ENCODE assay signal across 8 cellular contexts in the genomic region with DNA sequence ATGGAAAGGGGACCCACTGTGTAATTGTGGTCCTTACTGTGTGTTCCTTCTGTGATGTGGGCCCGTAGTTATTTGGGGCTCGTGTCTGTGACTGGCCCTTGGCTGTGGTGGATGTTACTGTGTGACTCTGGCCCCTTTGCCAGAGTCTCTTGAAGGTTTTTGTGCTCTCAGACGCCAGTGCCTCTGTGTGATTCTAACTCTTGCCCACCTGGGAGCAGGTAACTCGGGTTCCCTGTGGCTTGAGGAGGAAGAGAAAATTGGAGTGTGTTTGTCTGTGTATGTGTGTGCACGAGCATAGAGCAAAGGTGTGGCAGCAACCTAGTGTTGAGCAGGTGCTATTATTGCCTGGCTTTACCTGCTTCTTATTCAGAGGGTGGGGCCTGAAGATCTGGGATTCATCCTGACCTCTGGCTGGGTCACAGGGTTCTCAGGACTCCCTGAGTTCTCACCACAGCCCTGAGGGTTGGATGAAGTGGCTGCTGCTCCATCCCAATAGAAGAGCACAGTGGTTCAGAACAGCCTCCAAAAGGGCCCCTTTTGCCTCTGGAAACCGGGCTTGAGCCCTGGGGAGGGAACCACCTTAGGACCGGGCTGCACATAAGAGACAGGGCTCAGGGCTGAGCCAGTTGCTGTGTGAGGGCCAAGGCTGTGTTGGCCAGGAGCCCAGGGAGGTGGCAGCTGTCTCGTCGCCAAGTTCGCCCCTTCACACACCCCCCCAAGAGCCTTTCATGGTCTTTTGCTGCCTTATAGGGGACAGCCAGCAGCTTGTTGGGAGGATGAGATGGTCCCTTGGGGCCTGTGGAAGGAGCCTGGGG. TPM values are rescaled to one million over a fixed set of nuclear protein-coding genes. Genes with fewer than 3 reads are reported as not detected.
A peak's percentile ranks its signal among the peaks of the same experiment; 100 is the strongest.
DNase-seq lines count a peak whose midpoint lies in the region; ATAC-seq, FAIRE-seq and TF ChIP-seq lines count a peak whose summit lies in the region.

No MANE protein-coding gene starts in this region.

- H3K18ac ChIP-seq in H1 (ENCODE audit: extremely low read depth, low read length): no peak overlapping the region

- ATAC-seq in HG02588 (IDR thresholded peaks at IDR 0.05; ENCODE audit: unreplicated experiment): no peak
- ATAC-seq in HG03520 (IDR thresholded peaks at IDR 0.05; ENCODE audit: unreplicated experiment): no peak

- 24% methylated on average over 6 of the region's 10 CpGs; no CpG with 5 or more reads in 1 of the 2 experiments for WGBS in H1 (ENCODE audit: extremely low coverage in 1 of 2, insufficient coverage in 1 of 2, insufficient read length in 1 of 2, insufficient replicate concordance in 2 of 2, low coverage in 1 of 2, low lambda C conversion rate in 2 of 2, missing lambda C conversion rate in 1 of 2), 2 experiments

- TF ChIP-seq CTCF in H1 (IDR thresholded peaks at IDR 0.05; ENCODE audit: control extremely low read depth in 1 of 3, insufficient read depth in 1 of 3, low read depth in 1 of 3, low read length in 3 of 3): no peak
- no peak for TF ChIP-seq CTCF in neural progenitor cell (IDR thresholded peaks at IDR 0.05)

- peaks cover 9% of the 10 kb centered on the region; the same call in 1 of the 2 replicates for H3K23me2 ChIP-seq in H1 (ENCODE audit: low read depth, low read length)

- no peak overlapping the region for H2BK120ac ChIP-seq in H1 (replicated peaks; ENCODE audit: low read depth, low read length)

- no peak overlapping the region for H2BK20ac ChIP-seq in H1 (ENCODE audit: low read length)

- H3K79me2 ChIP-seq in H1 (ENCODE audit: control insufficient read depth in 1 of 2, insufficient read depth in 2 of 2, low read length in 2 of 2) (peaks cover 19 to 68% of the 10 kb centered on the region in 2 experiments), neural progenitor cell (ENCODE audit: low read depth) (peaks cover 81% of the 10 kb centered on the region)

- H2BK12ac ChIP-seq in H1 (ENCODE audit: low read depth, low read length): no peak overlapping the region

- CTCF ChIA-PET in H1 (lab: Charles Lee; ENCODE audit: partially characterized antibody): no interaction called here

- H3K4me1 ChIP-seq in H1 (replicated peaks in 1 of 4; ENCODE audit: control insufficient read depth in 3 of 4, insufficient read depth in 4 of 4, low read length in 3 of 4) (peaks cover 0 to 6% (median 2%) of the 10 kb centered on the region in 4 experiments; a peak in 4 of 7 replicates), neural progenitor cell (no peaks in the 10 kb centered on the region)

- no peak overlapping the region for H2BK15ac ChIP-seq in H1 (ENCODE audit: low read length)

- H3K14ac ChIP-seq in H1 (ENCODE audit: insufficient read length): no peak overlapping the region

- POLR2A ChIA-PET in H1 (lab: Charles Lee; ENCODE audit: partially characterized antibody): no interaction called here

- H3K27ac ChIP-seq in H1 (ENCODE audit: low read depth, low read length): no peak overlapping the region; the same call in 1 of the 2 replicates
- no peak overlapping the region for H3K27ac ChIP-seq in neural progenitor cell

- H3K36me3 ChIP-seq in H1 (ENCODE audit: control insufficient read depth in 2 of 4, insufficient read depth in 4 of 4, low read length in 3 of 4) (peaks cover 0 to 11% (median 6%) of the 10 kb centered on the region in 4 experiments; a peak in 4 of 8 replicates), neural progenitor cell (no peaks in the 10 kb centered on the region)

- no peak overlapping the region for H4K91ac ChIP-seq in H1 (replicated peaks; ENCODE audit: insufficient read length, low read length)

- no peak overlapping the region for H4K5ac ChIP-seq in H1 (ENCODE audit: insufficient read length, low read depth, low read length)

- DNase-seq in ELF-1 (ENCODE audit: low read depth, low spot score): peak; percentile 32
- peak; percentile 54 for DNase-seq in NCI-H2171 treated with DMSO at 0.1 percent for 48 hours (lab: John Stamatoyannopoulos, UW)
- DNase-seq in H1 (ENCODE audit: low read depth in 1 of 2, low spot score in 2 of 2): no peak
- no peak for DNase-seq in neural progenitor cell (ENCODE audit: low spot score)
- no peak for DNase-seq in SK-N-DZ (ENCODE audit: low spot score)
- DNase-seq in mucosa of gallbladder (ENCODE audit: low spot score): no peak

- H2AFZ ChIP-seq in H1 (ENCODE audit: low read length) (no peak overlapping the region), neural progenitor cell (replicated peaks) (no peak overlapping the region)

- H3K9me3 ChIP-seq in H1 (ENCODE audit: insufficient read depth in 2 of 2, low read depth in 1 of 2, low read length in 1 of 2) (no peaks in the 10 kb centered on the region), neural progenitor cell (ENCODE audit: low read depth) (no peaks in the 10 kb centered on the region)

- peak overlapping the region in 3 of 4 experiments; percentile 34 to 58 (median 44); a peak in 3 of 7 replicates for H3K9ac ChIP-seq in H1 (replicated peaks in 1 of 4; ENCODE audit: extremely low read depth in 1 of 4, low read depth in 3 of 4, low read length in 3 of 4)
- H3K9ac ChIP-seq in neural progenitor cell: peak overlapping the region; percentile 35

- H3K27me3 ChIP-seq in H1 (replicated peaks in 1 of 4; ENCODE audit: control insufficient read depth in 3 of 4, extremely low read depth in 1 of 4, insufficient read depth in 3 of 4, low read length in 3 of 4) (no peaks in the 10 kb centered on the region), neural progenitor cell (no peaks in the 10 kb centered on the region)

- H3K27me3 Mint-ChIP-seq in neural progenitor cell (ENCODE audit: insufficient read depth, low read depth): peaks cover 6% of the 10 kb centered on the region

- H3K4ac ChIP-seq in H1 (replicated peaks; ENCODE audit: insufficient read length, low read depth, low read length): no peak overlapping the region

- no peak overlapping the region for H2BK5ac ChIP-seq in H1 (ENCODE audit: low read depth, low read length)

- H3K56ac ChIP-seq in H1 (replicated peaks; ENCODE audit: insufficient read length, low read depth, low read length): no peak overlapping the region

- H3F3A ChIP-seq in neural progenitor cell (ENCODE audit: low read depth): peaks cover 3% of the 10 kb centered on the region

- H4K20me1 ChIP-seq in H1 (replicated peaks in 1 of 2; ENCODE audit: control insufficient read depth in 1 of 2, insufficient read depth in 2 of 2, low read length in 2 of 2) (peaks cover 11 to 13% of the 10 kb centered on the region in 2 experiments), neural progenitor cell (ENCODE audit: low read depth) (peaks cover 36% of the 10 kb centered on the region)

- FAIRE-seq in H1 (lab: Jason Lieb, UNC): no peak

- peak overlapping the region; percentile 91 for H3K4me3 Mint-ChIP-seq in neural progenitor cell

- TF ChIP-seq RAD21 in H1 (IDR thresholded peaks at IDR 0.05 in 1 of 2, conservative IDR thresholded peaks at IDR 0.05 in 1 of 2; ENCODE audit: low read depth in 2 of 2, low read length in 2 of 2): no peak

- H3K27ac Mint-ChIP-seq in neural progenitor cell: peak overlapping the region; percentile 47

- peaks cover 19% of the 10 kb centered on the region for H3K36me3 Mint-ChIP-seq in neural progenitor cell

- no peak for TF ChIP-seq EP300 in H1 (IDR thresholded peaks at IDR 0.05; ENCODE audit: borderline replicate concordance in 1 of 2, low read depth in 2 of 2, low read length in 2 of 2)

- H3K23ac ChIP-seq in H1 (ENCODE audit: insufficient read length): no peak overlapping the region

- peak overlapping the region; percentile 78 to 92 for H3K4me2 ChIP-seq in H1 (ENCODE audit: insufficient read depth in 1 of 2, low read depth in 2 of 2, low read length in 2 of 2)
- H3K4me2 ChIP-seq in neural progenitor cell: peak overlapping the region; percentile 67

- H3K4me1 Mint-ChIP-seq in neural progenitor cell: no peaks in the 10 kb centered on the region

- H3K4me3 ChIP-seq in H1 (ENCODE audit: extremely low read depth in 1 of 4, insufficient read depth in 2 of 4, low read depth in 3 of 4, low read length in 4 of 4) (peak overlapping the region; percentile 74 to 97 (median 84)), neural progenitor cell (peak overlapping the region; percentile 61)

- H4K8ac ChIP-seq in H1 (ENCODE audit: extremely low read depth, insufficient read depth, low read length): no peak overlapping the region

- H3K9me3 Mint-ChIP-seq in neural progenitor cell: peaks cover 23% of the 10 kb centered on the region

- H2AK5ac ChIP-seq in H1 (ENCODE audit: low read depth, low read length): no peak overlapping the region

- peaks cover 2% of the 10 kb centered on the region; the same call in 1 of the 2 replicates for H3K79me1 ChIP-seq in H1 (ENCODE audit: low read depth, low read length)

- no peak for TF ChIP-seq POLR2A in H1 (IDR thresholded peaks at IDR 0.05; ENCODE audit: control extremely low read depth in 1 of 2, low read depth in 2 of 2, low read length in 2 of 2)

RNA-seq across cellular contexts. Expression of a gene that starts 1.3 kb away (rescaled TPM):
- 64.0 and 69.8 TPM in 2 replicates for total RNA-seq in H1 (2021; fragmentation: NEBNext Ultra II Directional; extraction: Animal tissue kit (Norgen Biotek cat#: 25700))
- polyA plus RNA-seq in H1 (2011; rRNA removed): 35.7 and 60.8 TPM in 2 replicates
- polyA plus RNA-seq in H1 (2011; cell fraction: cytosol; rRNA removed): 42.0 TPM
- polyA plus RNA-seq in H1 (2011; cell fraction: nucleus; rRNA removed): 83.4 TPM
- polyA plus RNA-seq in H1 (2012, experiment 1 of 2): 34.4 to 65.4 TPM (median 57.5 TPM) in 4 replicates
- polyA plus RNA-seq in H1 (2012, experiment 2 of 2): 35.6 TPM
- polyA plus RNA-seq in H1 (2013, experiment 1 of 2): 42.9 TPM
- polyA plus RNA-seq in H1 (2013, experiment 2 of 2): 41.4 TPM
- polyA minus RNA-seq in H1 (2011; rRNA and poly(A)+ RNA removed): 26.5 and 36.4 TPM in 2 replicates
- polyA minus RNA-seq in H1 (2011; cell fraction: cytosol; rRNA and poly(A)+ RNA removed): 48.5 TPM
- 25.3 TPM for polyA minus RNA-seq in H1 (2011; cell fraction: nucleus; rRNA and poly(A)+ RNA removed)
- 26.5 and 65.9 TPM in 2 replicates for total RNA-seq in neural progenitor cell (ENCODE audit: low replicate concordance)
- polyA plus RNA-seq in SK-N-DZ (2014; cell fraction: cytosol; rRNA removed): 60.0 and 60.5 TPM in 2 replicates
- polyA plus RNA-seq in SK-N-DZ (2014; cell fraction: nucleus; rRNA removed): 54.2 and 64.8 TPM in 2 replicates
- 47.6 TPM for total RNA-seq in mucosa of gallbladder

RNA-seq across cellular contexts. Expression of a gene that starts 1.8 kb away (rescaled TPM):
- total RNA-seq in H1 (2021; fragmentation: NEBNext Ultra II Directional; extraction: Animal tissue kit (Norgen Biotek cat#: 25700)): 120 and 127 TPM in 2 replicates
- 131 and 178 TPM in 2 replicates for polyA plus RNA-seq in H1 (2011; rRNA removed)
- 113 TPM for polyA plus RNA-seq in H1 (2011; cell fraction: cytosol; rRNA removed)
- polyA plus RNA-seq in H1 (2011; cell fraction: nucleus; rRNA removed): 103 TPM
- polyA plus RNA-seq in H1 (2012, experiment 1 of 2): 87.9 to 121 TPM (median 120 TPM) in 4 replicates
- polyA plus RNA-seq in H1 (2012, experiment 2 of 2): 95.2 TPM
- 120 TPM for polyA plus RNA-seq in H1 (2013, experiment 1 of 2)
- polyA plus RNA-seq in H1 (2013, experiment 2 of 2): 139 TPM
- 56.4 and 66.3 TPM in 2 replicates for polyA minus RNA-seq in H1 (2011; rRNA and poly(A)+ RNA removed)
- 26.3 TPM for polyA minus RNA-seq in H1 (2011; cell fraction: cytosol; rRNA and poly(A)+ RNA removed)
- polyA minus RNA-seq in H1 (2011; cell fraction: nucleus; rRNA and poly(A)+ RNA removed): 38.8 TPM
- total RNA-seq in neural progenitor cell (ENCODE audit: low replicate concordance): 53.1 and 86.1 TPM in 2 replicates
- 144 and 154 TPM in 2 replicates for polyA plus RNA-seq in SK-N-DZ (2014; cell fraction: cytosol; rRNA removed)
- polyA plus RNA-seq in SK-N-DZ (2014; cell fraction: nucleus; rRNA removed): 87.7 and 101 TPM in 2 replicates
- 77.4 TPM for total RNA-seq in mucosa of gallbladder

RNA-seq across cellular contexts. Expression of a gene that starts 47.3 kb away (rescaled TPM):
- 313 and 325 TPM in 2 replicates for total RNA-seq in H1 (2021; fragmentation: NEBNext Ultra II Directional; extraction: Animal tissue kit (Norgen Biotek cat#: 25700))
- polyA plus RNA-seq in H1 (2011; rRNA removed): 458 and 562 TPM in 2 replicates
- polyA plus RNA-seq in H1 (2011; cell fraction: cytosol; rRNA removed): 389 TPM
- 640 TPM for polyA plus RNA-seq in H1 (2011; cell fraction: nucleus; rRNA removed)
- 242 to 369 TPM (median 343 TPM) in 4 replicates for polyA plus RNA-seq in H1 (2012, experiment 1 of 2)
- polyA plus RNA-seq in H1 (2012, experiment 2 of 2): 340 TPM
- polyA plus RNA-seq in H1 (2013, experiment 1 of 2): 179 TPM
- polyA plus RNA-seq in H1 (2013, experiment 2 of 2): 156 TPM
- polyA minus RNA-seq in H1 (2011; rRNA and poly(A)+ RNA removed): 380 and 389 TPM in 2 replicates
- polyA minus RNA-seq in H1 (2011; cell fraction: cytosol; rRNA and poly(A)+ RNA removed): 162 TPM
- 128 TPM for polyA minus RNA-seq in H1 (2011; cell fraction: nucleus; rRNA and poly(A)+ RNA removed)
- 291 and 537 TPM in 2 replicates for total RNA-seq in neural progenitor cell (ENCODE audit: low replicate concordance)
- polyA plus RNA-seq in SK-N-DZ (2014; cell fraction: cytosol; rRNA removed): 199 and 202 TPM in 2 replicates
- polyA plus RNA-seq in SK-N-DZ (2014; cell fraction: nucleus; rRNA removed): 118 and 153 TPM in 2 replicates
- 252 TPM for total RNA-seq in mucosa of gallbladder

Comparison
In these comparisons a context has a peak if more than half of its experiments do, and no peak if none do; other contexts are left out.
1. DNase-seq: peak in ELF-1 (single experiment) and NCI-H2171 treated with DMSO at 0.1 percent for 48 hours (single experiment); none in H1 (0 of 2), neural progenitor cell (single experiment), SK-N-DZ (single experiment) and mucosa of gallbladder (single experiment).